8 cellular contexts compared by ENCODE assay signal in genomic region chr11:3341298-3341697, GRCh38. TPM values are rescaled to one million over a fixed set of nuclear protein-coding genes. Genes with fewer than 3 reads are reported as not detected.
DNase-seq lines count a peak whose midpoint lies in the region; ATAC-seq and TF ChIP-seq lines count a peak whose summit lies in the region.

No MANE protein-coding gene starts in this region.

- H3K4me3 ChIP-seq in fibroblast of pulmonary artery (replicated peaks; ENCODE audit: low read depth, low read length): no peak overlapping the region
- no peak overlapping the region for H3K4me3 ChIP-seq in prostate gland

- H3K36me3 ChIP-seq in prostate gland: no peaks in the 10 kb centered on the region

- TF ChIP-seq POLR2A in prostate gland (IDR thresholded peaks at IDR 0.05): no peak

- H3K27me3 ChIP-seq in prostate gland (replicated peaks; ENCODE audit: insufficient read depth): peaks cover 2% of the 10 kb centered on the region

- DNase-seq in NCI-H2081 (lab: John Stamatoyannopoulos, UW) (peak; percentile 30 to 49), NCI-H2081 treated with DMSO at 0.1 percent for 48 hours (lab: John Stamatoyannopoulos, UW) (no peak), NCI-H748 (lab: John Stamatoyannopoulos, UW; ENCODE audit: unreplicated experiment) (peak; percentile 67), activated T-cell treated with anti-CD3 and anti-CD28 coated beads for 24 hours (ENCODE audit: low read depth) (peak; percentile 41), fibroblast of pulmonary artery (ENCODE audit: low read depth) (peak; percentile 20), prostate gland (ENCODE audit: low spot score) (peak; percentile 40)

- H3K4me1 ChIP-seq in prostate gland (replicated peaks): no peaks in the 10 kb centered on the region

- TF ChIP-seq CTCF in fibroblast of pulmonary artery (IDR thresholded peaks at IDR 0.05; ENCODE audit: low read length, missing control alignments): peak; percentile 48
- TF ChIP-seq CTCF in prostate gland (IDR thresholded peaks at IDR 0.05): peak; percentile 38 to 74 (median 68)

- WGBS in prostate gland: 33% methylated on average over 10 of the region's 10 CpGs

- H3K27ac ChIP-seq in prostate gland: no peak overlapping the region

- ATAC-seq in GM21619 (IDR thresholded peaks at IDR 0.05; ENCODE audit: unreplicated experiment) (no peak), HG03432 (IDR thresholded peaks at IDR 0.05; ENCODE audit: unreplicated experiment) (no peak)

- intact Hi-C loops in prostate gland (cut with DNase I): loop anchor here (10.0 kb wide), 1 partner anchor 64 kb away; no protein-coding TSS in a partner anchor

- no peaks in the 10 kb centered on the region for H3K9me3 ChIP-seq in prostate gland

RNA-seq across cellular contexts. Expression of gene ZNF195, which starts 37.6 kb away (rescaled TPM):
- total RNA-seq in prostate gland: 10 to 100 TPM; 29.6 to 33.2 TPM
